10 cellular contexts compared by ENCODE assay signal in the genomic region with DNA sequence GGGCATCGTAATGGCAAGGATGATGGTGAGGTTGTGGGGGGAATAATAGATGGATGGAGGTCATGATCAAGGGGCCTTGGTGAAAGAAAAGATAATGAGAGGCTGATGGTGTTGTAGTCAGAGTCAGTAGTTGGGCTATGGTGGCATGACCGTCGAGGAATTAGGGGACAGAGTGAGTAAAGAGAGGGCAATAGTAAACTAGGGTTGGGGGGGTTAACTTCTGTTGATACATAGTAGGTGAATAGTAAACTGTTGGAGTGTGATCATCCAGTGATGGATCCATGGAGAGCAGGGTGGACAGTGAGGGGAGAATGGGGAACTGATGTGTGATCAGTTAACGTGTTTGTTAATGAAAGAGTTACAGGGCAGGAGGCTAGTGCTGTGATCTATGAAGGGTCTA. TPM values are rescaled to one million over a fixed set of nuclear protein-coding genes. Genes with fewer than 3 reads are reported as not detected.
DNase-seq lines count a peak whose midpoint lies in the region; ATAC-seq and TF ChIP-seq lines count a peak whose summit lies in the region.
"Had no signal": no experiment of that assay in that cellular context is flagged by ENCODE, and none has a peak within 500 bp of the region (broad histone marks: within the 10 kb centered on the region; RNA-seq: fewer than 3 reads in every experiment).

No MANE protein-coding gene starts in this region.

- no peak for ATAC-seq in CD8-positive, alpha-beta T cell
- ATAC-seq in GM21367 (IDR thresholded peaks at IDR 0.05; ENCODE audit: unreplicated experiment) (no peak), GM19395 (IDR thresholded peaks at IDR 0.05; ENCODE audit: unreplicated experiment) (no peak), HG03342 (IDR thresholded peaks at IDR 0.05; ENCODE audit: unreplicated experiment) (no peak)

- H3K9me2 ChIP-seq in OCI-LY1 (ENCODE audit: low read depth, low read length) = no peaks in the 10 kb centered on the region

- DNase-seq in CD8-positive, alpha-beta T cell = no peak
- DNase-seq in endothelial cell (ENCODE audit: low spot score) (no peak), neuronal stem cell (ENCODE audit: low spot score) (no peak), T1000 (lab: John Stamatoyannopoulos, UW) (no peak)
- DNase-seq: cerebellar nuclear complex, NCI-H2107 had no signal

- peaks cover 30% of the 10 kb centered on the region for H3K4me1 Mint-ChIP-seq in CD8-positive, alpha-beta T cell (ENCODE audit: low read depth)
- peaks cover 30% of the 10 kb centered on the region for H3K4me1 Mint-ChIP-seq in endothelial cell (ENCODE audit: unreplicated experiment)

- no peak overlapping the region for H4K91ac ChIP-seq in neuronal stem cell (ENCODE audit: low read depth, low read length, poor library complexity)

- H2AFZ ChIP-seq in OCI-LY1 (ENCODE audit: low read length) = no peak overlapping the region
- no peak overlapping the region for H2AFZ ChIP-seq in neuronal stem cell (ENCODE audit: low read length)

- CTCF ChIA-PET in CD8-positive, alpha-beta T cell (lab: Charles Lee) = no interaction called here

- no peak overlapping the region for H2BK15ac ChIP-seq in neuronal stem cell (ENCODE audit: low read length)

- no peaks in the 10 kb centered on the region for H3F3A ChIP-seq in OCI-LY1 (ENCODE audit: insufficient read depth, low read length)

- H3K27me3 Mint-ChIP-seq in CD8-positive, alpha-beta T cell (ENCODE audit: low read depth) = no peaks in the 10 kb centered on the region
- peaks cover 4% of the 10 kb centered on the region for H3K27me3 Mint-ChIP-seq in endothelial cell (ENCODE audit: unreplicated experiment)

- no peak overlapping the region for H2BK120ac ChIP-seq in neuronal stem cell (ENCODE audit: low read depth, low read length)

- no peak overlapping the region for H4K8ac ChIP-seq in neuronal stem cell (ENCODE audit: low read depth, low read length)

- TF ChIP-seq CTCF in CD8-positive, alpha-beta T cell (IDR thresholded peaks at IDR 0.05) = no peak
- TF ChIP-seq CTCF in OCI-LY1 (IDR thresholded peaks at IDR 0.05; ENCODE audit: low read length) = no peak
- TF ChIP-seq CTCF in endothelial cell (IDR thresholded peaks at IDR 0.05; ENCODE audit: unreplicated experiment) = no peak

- H2BK12ac ChIP-seq in neuronal stem cell (ENCODE audit: low read length) = no peak overlapping the region

- H3K9me3 Mint-ChIP-seq in CD8-positive, alpha-beta T cell = no peaks in the 10 kb centered on the region
- no peaks in the 10 kb centered on the region for H3K9me3 Mint-ChIP-seq in endothelial cell (ENCODE audit: unreplicated experiment)

- POLR2A ChIA-PET in CD8-positive, alpha-beta T cell (lab: Charles Lee) = interaction anchor here (0.5 to 1.8 kb wide), 5 partner anchors 10 to 102 kb away, joined by 3 to 5 read pairs (median 3); partner anchors contain the start of gene RBM3

- intact Hi-C loops in CD8-positive, alpha-beta T cell (cut with DNase I, micrococcal nuclease) = loop anchor here (1.0 to 10.0 kb wide), 10 partner anchors 31 to 642 kb away; partner anchors contain the start of genes TBC1D25 (in 2 of the 2), ZNF81 (in 2 of the 2), EBP (in 1 of the 2) and HDAC6 (in 1 of the 2)

- no peak overlapping the region for H3K23ac ChIP-seq in neuronal stem cell (ENCODE audit: low read depth, low read length, poor library complexity)

- H3K36me3 ChIP-seq in CD8-positive, alpha-beta T cell (ENCODE audit: insufficient read depth, low read length) = no peaks in the 10 kb centered on the region
- H3K36me3 ChIP-seq in OCI-LY1 (ENCODE audit: insufficient read depth, low read length) (peaks cover 16% of the 10 kb centered on the region; the same call in 1 of the 2 replicates), neuronal stem cell (replicated peaks in 1 of 2; ENCODE audit: control insufficient read depth in 2 of 2, insufficient read depth in 2 of 2, low read length in 2 of 2) (peaks cover 5 to 18% of the 10 kb centered on the region in 2 donors)

- H3K9me3 ChIP-seq in CD8-positive, alpha-beta T cell (ENCODE audit: low read length) = no peaks in the 10 kb centered on the region
- H3K9me3 ChIP-seq in OCI-LY1 (ENCODE audit: low read length) (no peaks in the 10 kb centered on the region), neuronal stem cell (replicated peaks in 1 of 2; ENCODE audit: control insufficient read depth in 2 of 2, insufficient read depth in 1 of 2, low read depth in 1 of 2, low read length in 2 of 2) (no peaks in the 10 kb centered on the region)

- H3K27ac Mint-ChIP-seq in CD8-positive, alpha-beta T cell = peak overlapping the region; percentile 90
- H3K27ac Mint-ChIP-seq in endothelial cell (ENCODE audit: unreplicated experiment) = peak overlapping the region; percentile 48

- peak overlapping the region; percentile 95 for H3K4me2 ChIP-seq in OCI-LY1 (ENCODE audit: low read length)
- peak overlapping the region; percentile 43 for H3K4me2 ChIP-seq in neuronal stem cell (ENCODE audit: insufficient read depth, low read length, poor library complexity, severe bottlenecking)

- no CpG with 5 or more reads among the region's 4 CpGs for WGBS in neuronal stem cell (ENCODE audit: extremely low coverage in 2 of 2, insufficient read length in 2 of 2, insufficient replicate concordance in 1 of 2), 2 donors

- peaks cover 15% of the 10 kb centered on the region for H3K79me2 ChIP-seq in OCI-LY1 (ENCODE audit: insufficient read depth, low read length)

- peak overlapping the region; percentile 88 for H3K27ac ChIP-seq in CD8-positive, alpha-beta T cell (ENCODE audit: low read depth, low read length)
- H3K27ac ChIP-seq in OCI-LY1 (ENCODE audit: low read depth, low read length, poor library complexity, severe bottlenecking) (no peak overlapping the region), neuronal stem cell (replicated peaks; ENCODE audit: low read length) (no peak overlapping the region)

- H4K20me1 ChIP-seq in OCI-LY1 (ENCODE audit: insufficient read depth, low read length) = no peaks in the 10 kb centered on the region

- H3K14ac ChIP-seq in neuronal stem cell (ENCODE audit: low read length) = no peak overlapping the region

- no peak overlapping the region for H2AK5ac ChIP-seq in neuronal stem cell (ENCODE audit: low read depth, low read length)

- peaks cover 2% of the 10 kb centered on the region for H3K79me1 ChIP-seq in neuronal stem cell (ENCODE audit: low read depth, low read length)

- H3K9ac ChIP-seq in OCI-LY1 (ENCODE audit: low read length) (peak overlapping the region; percentile 96), neuronal stem cell (ENCODE audit: low read depth, low read length, poor library complexity) (no peak overlapping the region)

- H2BK5ac ChIP-seq in neuronal stem cell (ENCODE audit: low read length) = no peak overlapping the region

- H3K4me3 ChIP-seq in CD8-positive, alpha-beta T cell (ENCODE audit: low read depth, low read length) = peak overlapping the region; percentile 62
- peak overlapping the region; percentile 97 for H3K4me3 ChIP-seq in OCI-LY1 (ENCODE audit: low read depth, low read length, poor library complexity, severe bottlenecking)
- peak overlapping the region; percentile 83 to 96 for H3K4me3 ChIP-seq in neuronal stem cell (ENCODE audit: low read length in 2 of 2)

- no peak overlapping the region for H3K4ac ChIP-seq in neuronal stem cell (ENCODE audit: low read length)

- peaks cover 42% of the 10 kb centered on the region for H3K36me3 Mint-ChIP-seq in CD8-positive, alpha-beta T cell
- peaks cover 22% of the 10 kb centered on the region for H3K36me3 Mint-ChIP-seq in endothelial cell (ENCODE audit: low read depth, unreplicated experiment)

- peaks cover 14% of the 10 kb centered on the region for H3K4me1 ChIP-seq in CD8-positive, alpha-beta T cell (ENCODE audit: insufficient read depth, low read length)
- H3K4me1 ChIP-seq in OCI-LY1 (ENCODE audit: insufficient read depth, low read length, severe bottlenecking) (peaks cover 15% of the 10 kb centered on the region), neuronal stem cell (ENCODE audit: control insufficient read depth in 2 of 2, insufficient read depth in 1 of 2, low read depth in 1 of 2, low read length in 2 of 2) (peaks cover 8 to 9% of the 10 kb centered on the region in 2 donors)

- peak overlapping the region; percentile 88 for H3K4me3 Mint-ChIP-seq in CD8-positive, alpha-beta T cell
- peak overlapping the region; percentile 95 for H3K4me3 Mint-ChIP-seq in endothelial cell (ENCODE audit: unreplicated experiment)

- no peak overlapping the region for H3K18ac ChIP-seq in neuronal stem cell (ENCODE audit: low read length)

- H3K27me3 ChIP-seq in CD8-positive, alpha-beta T cell (ENCODE audit: insufficient read depth, low read length) = no peaks in the 10 kb centered on the region
- H3K27me3 ChIP-seq in OCI-LY1 (ENCODE audit: insufficient read depth, low read length) (no peaks in the 10 kb centered on the region), neuronal stem cell (ENCODE audit: control insufficient read depth in 3 of 3, insufficient read depth in 3 of 3, low read depth in 1 of 3, low read length in 3 of 3) (no peaks in the 10 kb centered on the region)

RNA-seq across cellular contexts. Expression of gene FTSJ1, which starts 0.9 kb away (rescaled TPM):
- 10 to 100 TPM; 61.4 to 67.4 TPM for total RNA-seq in CD8-positive, alpha-beta T cell
- total RNA-seq in endothelial cell (ENCODE audit: unreplicated experiment) = 38.4 TPM
- 30.5 TPM for polyA plus RNA-seq in neuronal stem cell (2013, experiment 1 of 2)
- polyA plus RNA-seq in neuronal stem cell (2013, experiment 2 of 2) = 30.8 TPM

RNA-seq across cellular contexts. Expression of gene SLC38A5, which starts 6.9 kb away (rescaled TPM):
- 1 to 10 TPM; 8.1 to 8.4 TPM for total RNA-seq in CD8-positive, alpha-beta T cell
- total RNA-seq in endothelial cell (ENCODE audit: unreplicated experiment) = 21.7 TPM
- polyA plus RNA-seq in neuronal stem cell (2013, experiment 1 of 2) = 3.7 TPM
- polyA plus RNA-seq in neuronal stem cell (2013, experiment 2 of 2) = 4.0 TPM

RNA-seq across cellular contexts. Expression of gene PORCN, which starts 31.9 kb away (rescaled TPM):
- 10 to 100 TPM; 18.3 to 19.8 TPM for total RNA-seq in CD8-positive, alpha-beta T cell
- total RNA-seq in endothelial cell (ENCODE audit: unreplicated experiment) = 9.4 TPM
- polyA plus RNA-seq in neuronal stem cell (2013, experiment 1 of 2) = 12.1 TPM
- polyA plus RNA-seq in neuronal stem cell (2013, experiment 2 of 2) = 11.9 TPM

RNA-seq across cellular contexts. Expression of gene EBP, which starts 44.7 kb away (rescaled TPM):
- 10 to 100 TPM; 55.2 to 56.9 TPM for total RNA-seq in CD8-positive, alpha-beta T cell
- 66.0 TPM for total RNA-seq in endothelial cell (ENCODE audit: unreplicated experiment)
- 106 TPM for polyA plus RNA-seq in neuronal stem cell (2013, experiment 1 of 2)
- polyA plus RNA-seq in neuronal stem cell (2013, experiment 2 of 2) = 101 TPM
